In the genomic region with DNA sequence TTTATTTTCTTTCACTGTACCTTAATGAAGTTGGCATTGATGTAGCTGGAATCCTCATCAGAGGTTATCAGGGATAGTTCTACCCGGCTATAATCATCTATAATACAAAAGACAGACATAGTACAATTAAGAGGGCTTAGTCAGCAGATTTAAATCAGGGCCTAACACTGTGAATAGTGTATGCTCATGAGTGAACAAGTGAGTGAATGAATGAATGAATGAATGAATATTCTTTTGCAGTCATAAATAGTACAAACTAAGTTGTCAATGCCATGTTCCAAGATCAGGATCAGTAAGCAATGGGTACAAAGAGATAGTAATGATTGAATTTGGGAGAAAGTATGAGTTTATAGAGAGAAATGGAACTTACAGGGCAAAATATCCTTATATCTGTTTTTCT, we compare ENCODE assay signal across 13 cellular contexts. TPM values are rescaled to one million over a fixed set of nuclear protein-coding genes. Genes with fewer than 3 reads are reported as not detected.
DNase-seq lines count a peak whose midpoint lies in the region; ATAC-seq and TF ChIP-seq lines count a peak whose summit lies in the region.
"Had no signal": no experiment of that assay in that cellular context is flagged by ENCODE, and none has a peak within 500 bp of the region (broad histone marks: within the 10 kb centered on the region; RNA-seq: fewer than 3 reads in every experiment).

No MANE protein-coding gene starts in this region.

- H3K4me2 ChIP-seq in MM.1S (ENCODE audit: low read depth, low read length): peak overlapping the region; percentile 50
- H3K4me2 ChIP-seq: hepatocyte had no signal

- H3K9me2 ChIP-seq in MM.1S (replicated peaks; ENCODE audit: insufficient read depth, low read length): no peaks in the 10 kb centered on the region

- peak overlapping the region in 3 of 7 donors; percentile 50 to 61 (median 59) for H3K4me3 Mint-ChIP-seq in CD8-positive, alpha-beta memory T cell
- H3K4me3 Mint-ChIP-seq in naive B cell: peak overlapping the region; percentile 30 to 91 (median 80)
- H3K4me3 Mint-ChIP-seq: neural crest cell had no signal

- H3K79me2 ChIP-seq in MM.1S (ENCODE audit: low read length): no peaks in the 10 kb centered on the region
- H3K79me2 ChIP-seq: hepatocyte had no signal

- no peak overlapping the region for H3K4me3 ChIP-seq in CD8-positive, alpha-beta memory T cell (ENCODE audit: low read length)
- H3K4me3 ChIP-seq in MM.1S (ENCODE audit: low read length) (no peak overlapping the region), Peyer's patch (no peak overlapping the region)
- H3K4me3 ChIP-seq: hepatocyte, left lung, thoracic aorta had no signal

- no peaks in the 10 kb centered on the region for H4K20me1 ChIP-seq in MM.1S (ENCODE audit: insufficient read depth, low read length)

- POLR2A ChIA-PET in CD8-positive, alpha-beta memory T cell (lab: Charles Lee): interaction anchor here (0.6 to 1.1 kb wide), 4 partner anchors 20 to 116 kb away, joined by 3 to 5 read pairs (median 3); a partner anchor contains a TSS

- peaks cover 38 to 55% (median 53%) of the 10 kb centered on the region in 3 donors for H3K4me1 Mint-ChIP-seq in CD8-positive, alpha-beta memory T cell
- H3K4me1 Mint-ChIP-seq in naive B cell: peaks cover 47 to 68% (median 58%) of the 10 kb centered on the region in 3 donors
- H3K4me1 Mint-ChIP-seq: neural crest cell had no signal

- H3K36me3 ChIP-seq in CD8-positive, alpha-beta memory T cell (ENCODE audit: insufficient read depth, low read length): peaks cover 17% of the 10 kb centered on the region
- H3K36me3 ChIP-seq in MM.1S (replicated peaks; ENCODE audit: insufficient read depth, low read length) (no peaks in the 10 kb centered on the region), Peyer's patch (peaks cover 0 to 31% (median 0%) of the 10 kb centered on the region in 3 donors)
- H3K36me3 ChIP-seq: left lung, thoracic aorta had no signal

- peaks cover 8 to 71% (median 25%) of the 10 kb centered on the region in 3 donors for H3K36me3 Mint-ChIP-seq in CD8-positive, alpha-beta memory T cell
- H3K36me3 Mint-ChIP-seq in naive B cell: peaks cover 0 to 9% of the 10 kb centered on the region in 2 donors

- TF ChIP-seq CTCF in MM.1S (IDR thresholded peaks at IDR 0.05; ENCODE audit: low read length) (no peak), Peyer's patch (IDR thresholded peaks at IDR 0.05) (no peak)

- peak overlapping the region in 7 of 8 donors; percentile 25 to 90 (median 75) for H3K27ac Mint-ChIP-seq in CD8-positive, alpha-beta memory T cell
- peak overlapping the region in 5 of 6 donors; percentile 76 to 97 (median 93) for H3K27ac Mint-ChIP-seq in naive B cell

- H3K9me3 Mint-ChIP-seq in CD8-positive, alpha-beta memory T cell: no peaks in the 10 kb centered on the region
- H3K9me3 Mint-ChIP-seq in naive B cell: no peaks in the 10 kb centered on the region
- H3K9me3 Mint-ChIP-seq: activated naive CD4-positive, alpha-beta T cell treated with anti-CD3 and anti-CD28 coated beads, Interleukin-2, amount 50 U/mL, for 72 hours; neural crest cell had no signal

- TF ChIP-seq POLR2A in Peyer's patch (IDR thresholded peaks at IDR 0.05): no peak

- H3F3A ChIP-seq in MM.1S (ENCODE audit: insufficient read depth, low read length): peaks cover 17% of the 10 kb centered on the region

- H3K9me3 ChIP-seq in CD8-positive, alpha-beta memory T cell (ENCODE audit: low read length): no peaks in the 10 kb centered on the region
- H3K9me3 ChIP-seq in MM.1S (replicated peaks; ENCODE audit: insufficient read depth, low read length) (no peaks in the 10 kb centered on the region), Peyer's patch (no peaks in the 10 kb centered on the region)
- H3K9me3 ChIP-seq: left lung, thoracic aorta had no signal

- CTCF ChIA-PET in CD8-positive, alpha-beta memory T cell (lab: Charles Lee): interaction anchor here (1.6 to 2.4 kb wide), 2 partner anchors 27 to 45 kb away, joined by 3 to 15 read pairs; a partner anchor contains a TSS

- ATAC-seq in naive B cell (ENCODE audit: low read depth in 2 of 2) (no peak), GM19397 (IDR thresholded peaks at IDR 0.05; ENCODE audit: unreplicated experiment) (no peak)

- no peak for DNase-seq in CD8-positive, alpha-beta memory T cell
- no peak for DNase-seq in MM.1S
- no peak for DNase-seq in naive B cell
- no peak for DNase-seq in Peyer's patch
- DNase-seq in ureter (ENCODE audit: low spot score): no peak
- DNase-seq: left lung, NCI-H1417 treated with DMSO at 0.1 percent for 48 hours, NCI-H446 treated with DMSO at 0.1 percent for 48 hours had no signal

- no peak overlapping the region for H2AFZ ChIP-seq in MM.1S (ENCODE audit: low read length)
- H2AFZ ChIP-seq: hepatocyte had no signal

- no peak overlapping the region for H3K9ac ChIP-seq in MM.1S (ENCODE audit: low read length)

- H3K27me3 ChIP-seq in CD8-positive, alpha-beta memory T cell (ENCODE audit: insufficient read depth, low read length, poor library complexity, severe bottlenecking): no peaks in the 10 kb centered on the region
- H3K27me3 ChIP-seq in MM.1S (replicated peaks; ENCODE audit: insufficient read depth, low read length) (no peaks in the 10 kb centered on the region), Peyer's patch (no peaks in the 10 kb centered on the region)
- H3K27me3 ChIP-seq: hepatocyte, left lung had no signal

- H3K4me1 ChIP-seq in CD8-positive, alpha-beta memory T cell (ENCODE audit: insufficient read depth, low read length): peaks cover 20% of the 10 kb centered on the region
- H3K4me1 ChIP-seq in MM.1S (ENCODE audit: low read length): peaks cover 14% of the 10 kb centered on the region
- H3K4me1 ChIP-seq in Peyer's patch: peaks cover 0 to 5% (median 0%) of the 10 kb centered on the region in 4 donors

- no peak overlapping the region for H3K27ac ChIP-seq in CD8-positive, alpha-beta memory T cell (ENCODE audit: low read depth, low read length)
- H3K27ac ChIP-seq in MM.1S (ENCODE audit: low read length): peak overlapping the region; percentile 39; the same call in 1 of the 2 replicates
- H3K27ac ChIP-seq in Peyer's patch: peak overlapping the region in 1 of 4 donors; percentile 69
- H3K27ac ChIP-seq: hepatocyte, thoracic aorta had no signal

- H3K27me3 Mint-ChIP-seq in CD8-positive, alpha-beta memory T cell: no peaks in the 10 kb centered on the region
- no peaks in the 10 kb centered on the region for H3K27me3 Mint-ChIP-seq in naive B cell

RNA-seq across cellular contexts. Expression of a gene that starts 12.5 kb away (rescaled TPM):
- 10 to 100 TPM; 57.7 to 66.5 TPM for total RNA-seq in CD8-positive, alpha-beta memory T cell
- polyA plus RNA-seq in CD8-positive, alpha-beta memory T cell: 83.2 TPM
- 10 to 100 TPM; 27.3 to 56.2 (median 41.0) TPM for polyA plus RNA-seq in naive B cell (ENCODE audit: low read depth in 6 of 6)
- total RNA-seq in Peyer's patch (10 to 100 TPM; 11.4 to 16.9 (median 13.2) TPM), ureter (5.2 TPM)
- total RNA-seq: neural crest cell had no signal

RNA-seq across cellular contexts. Expression of a gene that starts 28.4 kb away (rescaled TPM):
- total RNA-seq in CD8-positive, alpha-beta memory T cell: 1 to 10 TPM; 1.2 to 1.9 TPM
- not detected for polyA plus RNA-seq in CD8-positive, alpha-beta memory T cell
- under 1 TPM in 2 of 6 donors, not detected in 4; 0.05 TPM for polyA plus RNA-seq in naive B cell (ENCODE audit: low read depth in 6 of 6)
- total RNA-seq in Peyer's patch (100 to 1,000 TPM in 3 of 4 donors, 10 to 100 TPM in 1; 38.0 to 249 (median 119) TPM), ureter (8.0 TPM)

RNA-seq across cellular contexts. Expression of a gene that starts 45.6 kb away (rescaled TPM):
- 10 to 100 TPM; 33.7 to 36.2 TPM for total RNA-seq in CD8-positive, alpha-beta memory T cell
- polyA plus RNA-seq in CD8-positive, alpha-beta memory T cell: 12.1 TPM
- polyA plus RNA-seq in naive B cell (ENCODE audit: low read depth in 6 of 6): 10 to 100 TPM; 13.6 to 24.6 (median 15.8) TPM
- total RNA-seq in Peyer's patch (10 to 100 TPM; 20.8 to 45.8 (median 40.1) TPM), ureter (31.6 TPM)

RNA-seq across cellular contexts. Expression of a gene that starts 46.1 kb away (rescaled TPM):
- total RNA-seq in CD8-positive, alpha-beta memory T cell: 10 to 100 TPM; 31.2 to 32.1 TPM
- 5.1 TPM for polyA plus RNA-seq in CD8-positive, alpha-beta memory T cell
- polyA plus RNA-seq in naive B cell (ENCODE audit: low read depth in 6 of 6): 1 to 10 TPM; 2.7 to 7.5 (median 5.0) TPM
- total RNA-seq in Peyer's patch (1 to 10 TPM in 3 of 4 donors, under 1 TPM in 1; 0.53 to 5.8 (median 3.2) TPM), ureter (5.3 TPM)

RNA-seq across cellular contexts. Expression of a gene that starts 46.7 kb away (rescaled TPM):
- 10 to 100 TPM; 18.5 to 19.2 TPM for total RNA-seq in CD8-positive, alpha-beta memory T cell
- 44.5 TPM for polyA plus RNA-seq in CD8-positive, alpha-beta memory T cell
- 10 to 100 TPM; 28.7 to 39.0 (median 36.4) TPM for polyA plus RNA-seq in naive B cell (ENCODE audit: low read depth in 6 of 6)
- 10 to 100 TPM; 18.2 to 25.6 (median 23.3) TPM for total RNA-seq in Peyer's patch
- total RNA-seq in ureter: 25.8 TPM
